ENCODE assay signal across 29 cellular contexts in the genomic region with DNA sequence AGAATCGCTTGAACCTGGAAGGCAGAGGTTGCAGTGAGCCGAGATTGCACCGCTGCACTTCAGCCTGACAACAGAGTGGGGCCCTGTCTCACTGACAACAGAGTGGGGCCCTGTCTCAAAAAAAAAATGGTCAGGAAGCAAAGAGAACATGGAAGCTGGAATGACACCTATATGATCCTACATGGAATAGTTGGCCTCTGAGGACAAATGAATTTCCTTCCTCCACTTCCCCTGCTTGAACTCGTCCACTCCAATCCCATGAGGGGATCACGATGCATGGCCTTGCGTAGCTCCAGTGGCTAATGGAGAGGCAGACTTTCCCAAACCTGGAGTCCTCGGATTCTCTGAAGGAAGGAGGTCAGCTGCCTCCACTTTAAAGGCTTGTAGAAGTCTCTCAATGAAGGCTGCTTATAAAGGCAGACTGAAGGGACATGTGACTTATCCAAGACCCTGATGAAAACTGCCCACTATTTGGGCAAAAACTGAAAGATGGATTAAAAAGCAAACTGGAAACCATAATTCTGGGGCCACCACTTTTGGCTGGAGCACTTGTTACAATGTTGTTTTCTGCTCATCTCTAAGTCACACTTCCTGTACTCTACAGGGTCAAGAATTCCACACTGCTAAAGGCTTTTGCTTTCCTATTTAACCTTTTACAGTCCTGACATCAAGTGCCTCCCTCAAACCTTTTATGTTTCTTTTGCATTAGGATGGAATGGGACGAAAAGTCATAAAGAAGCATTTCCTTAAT.
"Had no signal": no experiment of that assay in that cellular context is flagged by ENCODE, and none has a peak within 500 bp of the region (broad histone marks: within the 10 kb centered on the region; RNA-seq: fewer than 3 reads in every experiment).

No MANE protein-coding gene starts in this region.

- H3K36me3 Mint-ChIP-seq: activated naive CD8-positive, alpha-beta T cell; WTC11 had no signal

- H3K4me3 Mint-ChIP-seq: activated CD4-positive, alpha-beta T cell treated with anti-CD3 and anti-CD28 coated beads, Interleukin-2, amount 10 ng/mL, durations not matched to agents 7 days and 5 days; activated CD8-positive, alpha-beta T cell treated with anti-CD3 and anti-CD28 coated beads for 36 hours; activated naive CD8-positive, alpha-beta T cell; activated T-cell treated with anti-CD3 and anti-CD28 coated beads, Interleukin-2, amount 50 U/mL, for 4 hours; activated T-helper 17 cell treated with anti-CD3 and anti-CD28 coated beads, Interleukin-2, amount 50 U/mL, for 72 hours; effector memory CD8-positive, alpha-beta T cell; WTC11 had no signal

- H3K27me3 ChIP-seq: body of pancreas, gastroesophageal sphincter, heart right ventricle had no signal

- H3K9me3 ChIP-seq: body of pancreas, esophagus squamous epithelium, gastroesophageal sphincter, heart right ventricle had no signal

- H3K27ac ChIP-seq: body of pancreas, epithelial cell of prostate, esophagus squamous epithelium, gastroesophageal sphincter, heart right ventricle had no signal

- H3K27me3 Mint-ChIP-seq: activated CD8-positive, alpha-beta T cell treated with anti-CD3 and anti-CD28 coated beads for 36 hours; activated naive CD8-positive, alpha-beta T cell; activated T-helper 17 cell treated with anti-CD3 and anti-CD28 coated beads, Interleukin-2, amount 50 U/mL, for 72 hours; effector memory CD8-positive, alpha-beta T cell had no signal

- H3K36me3 ChIP-seq: esophagus squamous epithelium, gastroesophageal sphincter had no signal

- DNase-seq: activated CD4-positive, alpha-beta T cell treated with anti-CD3 and anti-CD28 coated beads for 1 hour; activated CD4-positive, alpha-beta T cell treated with anti-CD3 and anti-CD28 coated beads for 4 hours; activated CD4-positive, alpha-beta T cell treated with anti-CD3 and anti-CD28 coated beads, Interleukin-2, amount 10 ng/mL, durations not matched to agents 7 days and 5 days; activated CD4-positive, alpha-beta T cell treated with anti-CD3 and anti-CD28 coated beads, Interleukin-2, amount 50 U/mL, for 4 hours; activated CD8-positive, alpha-beta memory T cell treated with anti-CD3 and anti-CD28 coated beads for 24 hours; activated CD8-positive, alpha-beta T cell treated with anti-CD3 and anti-CD28 coated beads for 36 hours; activated effector memory CD4-positive, alpha-beta T cell treated with Interleukin-2 at 50 U/mL for 16 hours; activated gamma-delta T cell treated with Interleukin-2 at 50 U/mL for 16 hours; activated naive CD4-positive, alpha-beta T cell treated with anti-CD3 and anti-CD28 coated beads, Interleukin-2, amount 50 U/mL, for 16 hours; activated naive CD4-positive, alpha-beta T cell treated with Interleukin-2 at 50 U/mL for 16 hours; activated T-cell treated with anti-CD3 and anti-CD28 coated beads, Interleukin-2, amount 50 U/mL, for 4 hours; amygdala; aorta; body of pancreas; caudate nucleus; cortex of kidney; dermis blood vessel endothelial cell; effector CD4-positive, alpha-beta T cell; effector memory CD8-positive, alpha-beta T cell; esophagus squamous epithelium; foreskin melanocyte; heart right ventricle; T-helper 1 cell; T-helper 2 cell had no signal

- H3K4me3 ChIP-seq: body of pancreas, esophagus squamous epithelium, gastroesophageal sphincter, heart right ventricle had no signal

- ATAC-seq: activated CD8-positive, alpha-beta T cell treated with anti-CD3 and anti-CD28 coated beads for 36 hours; activated T-cell treated with anti-CD3 and anti-CD28 coated beads, Interleukin-2, amount 50 U/mL, for 4 hours; activated T-helper 17 cell treated with anti-CD3 and anti-CD28 coated beads, Interleukin-2, amount 50 U/mL, for 72 hours; body of pancreas; effector memory CD8-positive, alpha-beta T cell; gastroesophageal sphincter; heart right ventricle; WTC11 had no signal

- H3K27ac Mint-ChIP-seq: activated CD4-positive, alpha-beta T cell treated with anti-CD3 and anti-CD28 coated beads, Interleukin-2, amount 10 ng/mL, durations not matched to agents 7 days and 5 days; activated CD8-positive, alpha-beta T cell treated with anti-CD3 and anti-CD28 coated beads for 36 hours; activated naive CD8-positive, alpha-beta T cell; activated T-helper 17 cell treated with anti-CD3 and anti-CD28 coated beads, Interleukin-2, amount 50 U/mL, for 72 hours; WTC11 had no signal
